26 cellular contexts compared by ENCODE assay signal in the genomic region with DNA sequence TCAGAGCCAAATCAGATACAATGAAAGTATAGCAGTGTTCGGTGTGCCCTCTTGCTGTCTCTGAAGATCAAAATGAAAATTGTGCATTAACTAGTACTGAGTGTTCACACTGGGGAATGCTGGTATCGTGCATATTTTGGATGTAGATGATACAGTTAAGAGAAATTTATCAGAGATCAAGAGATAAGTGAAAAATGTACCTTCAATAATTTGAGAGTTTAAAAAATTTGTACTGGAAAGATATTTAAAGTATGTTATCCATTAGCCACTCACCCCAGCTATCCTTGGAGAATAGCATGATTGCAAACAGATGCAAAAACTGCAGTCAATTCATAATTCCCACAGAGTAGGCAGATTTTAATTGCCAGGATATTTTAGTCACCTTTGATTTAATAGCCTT. TPM values are rescaled to one million over a fixed set of nuclear protein-coding genes. Genes with fewer than 3 reads are reported as not detected.
A peak's percentile ranks its signal among the peaks of the same experiment; 100 is the strongest.
DNase-seq lines count a peak whose midpoint lies in the region; ATAC-seq and TF ChIP-seq lines count a peak whose summit lies in the region.
"Had no signal": no experiment of that assay in that cellular context is flagged by ENCODE, and none has a peak within 500 bp of the region (broad histone marks: within the 10 kb centered on the region; RNA-seq: fewer than 3 reads in every experiment).

No MANE protein-coding gene starts in this region.

- H3K27me3 Mint-ChIP-seq in HFFc6 (ENCODE audit: insufficient read depth), result peaks cover 2% of the 10 kb centered on the region; the same call in 1 of the 2 replicates
- H3K27me3 Mint-ChIP-seq: CD8-positive, alpha-beta memory T cell had no signal

- H3K4me3 ChIP-seq in osteoblast (ENCODE audit: insufficient read depth, low read length), result no peak overlapping the region
- H3K4me3 ChIP-seq: GM12878, GM23338, HAP-1 had no signal

- no peaks in the 10 kb centered on the region for H3K79me2 ChIP-seq in osteoblast (ENCODE audit: insufficient read depth, low read length)

- H3K9me3 Mint-ChIP-seq in HFFc6, result no peaks in the 10 kb centered on the region
- H3K9me3 Mint-ChIP-seq: GM23338 had no signal

- no peak overlapping the region for H3K4me2 ChIP-seq in osteoblast (ENCODE audit: insufficient read depth, low read length)
- H3K4me2 ChIP-seq: GM23338 had no signal

- no peak overlapping the region for H2AFZ ChIP-seq in osteoblast (ENCODE audit: low read length)

- H3K4me1 Mint-ChIP-seq in HFFc6 (ENCODE audit: low read depth), result peaks cover 23% of the 10 kb centered on the region
- H3K4me1 Mint-ChIP-seq: CD8-positive, alpha-beta memory T cell; GM23338 had no signal

- H3K36me3 Mint-ChIP-seq in HFFc6 (ENCODE audit: low read depth), result 0 out of 2 replicates have a peak, but pooled peaks cover 5% of the 10 kb centered on the region
- H3K36me3 Mint-ChIP-seq: CD8-positive, alpha-beta memory T cell had no signal

- no peaks in the 10 kb centered on the region for H4K20me1 ChIP-seq in osteoblast (ENCODE audit: insufficient read depth, low read length)

- H3K27ac Mint-ChIP-seq in HFFc6, result no peak overlapping the region
- H3K27ac Mint-ChIP-seq: GM23338 had no signal

- peak overlapping the region; percentile 35 for H3K27ac ChIP-seq in osteoblast (ENCODE audit: low read depth, low read length)

- no peak overlapping the region; the same call in 1 of the 2 replicates for H3K4me3 Mint-ChIP-seq in HFFc6
- H3K4me3 Mint-ChIP-seq: CD8-positive, alpha-beta memory T cell; GM23338 had no signal

- no peaks in the 10 kb centered on the region for H3K9me3 ChIP-seq in osteoblast (ENCODE audit: low read depth, low read length)
- H3K9me3 ChIP-seq: HAP-1 had no signal

- DNase-seq in AG20443 (ENCODE audit: low spot score) (peak; percentile 47), HFFc6 (peak; percentile 5), fibroblast of gingiva (ENCODE audit: low read depth) (peak; percentile 18), osteoblast (ENCODE audit: insufficient read length, low spot score, missing footprints) (peak; percentile 5), iPS-NIHi7 (ENCODE audit: extremely low spot score) (no peak), DMS53 treated with DMSO at 0.1 percent for 48 hours (lab: John Stamatoyannopoulos, UW; ENCODE audit: unreplicated experiment) (no peak), Ammon's horn (ENCODE audit: low spot score) (no peak)
- DNase-seq: C1 segment of cervical spinal cord; Calu3; CD8-positive, alpha-beta memory T cell; DMS153; GF-D8; KBM-7; MM.1S; NCI-H1048; NCI-H1417 treated with DMSO at 0.1 percent for 48 hours; NCI-H187; NCI-H446; NCI-H526; OCI-M1 had no signal

- H3K27me3 ChIP-seq in osteoblast (ENCODE audit: insufficient read depth, low read length), result no peaks in the 10 kb centered on the region

- no peaks in the 10 kb centered on the region for H3K4me1 ChIP-seq in osteoblast (ENCODE audit: insufficient read depth, low read length)
- H3K4me1 ChIP-seq: HAP-1 had no signal

- no peaks in the 10 kb centered on the region for H3K36me3 ChIP-seq in osteoblast (ENCODE audit: insufficient read depth, low read length)
- H3K36me3 ChIP-seq: HAP-1 had no signal

- ATAC-seq in HG03280 (IDR thresholded peaks at IDR 0.05; ENCODE audit: unreplicated experiment), result no peak
- ATAC-seq: GM12878, GM23338 had no signal

- TF ChIP-seq CTCF in HFFc6 (IDR thresholded peaks at IDR 0.05), result no peak
- TF ChIP-seq CTCF in osteoblast (IDR thresholded peaks at IDR 0.05; ENCODE audit: extremely low read depth, low read depth, low read length), result no peak

RNA-seq across cellular contexts. Expression of a gene that starts 56.4 kb away (rescaled TPM):
- 10 to 100 TPM in 4 of 6 experiments, 1 to 10 TPM in 2; 4.9 to 15.3 (median 14.3) TPM for total RNA-seq in HFFc6 (2021; fragmentation: NEBNext Ultra II Directional; extraction: Animal tissue kit (Norgen Biotek cat#: 25700))
- 4.7 and 5.6 TPM in 2 replicates for total RNA-seq in osteoblast
- total RNA-seq: Calu3; CD8-positive, alpha-beta memory T cell; Daoy; GM12878; HT1080 had no signal

Comparison
In these comparisons a context has a peak if more than half of its experiments do, and no peak if none do; other contexts are left out.
1. DNase-seq: peak in AG20443 (single experiment), HFFc6 (single experiment), fibroblast of gingiva (single experiment) and osteoblast (single experiment); none in iPS-NIHi7 (single experiment), DMS53 treated with DMSO at 0.1 percent for 48 hours (single experiment) and Ammon's horn (single experiment).